ENCODE assay signal across 29 cellular contexts in genomic region chr2:60092781-60093180, GRCh38.
"Had no signal": no experiment of that assay in that cellular context is flagged by ENCODE, and none has a peak within 500 bp of the region (broad histone marks: within the 10 kb centered on the region; RNA-seq: fewer than 3 reads in every experiment).

No MANE protein-coding gene starts in this region.

- H3K36me3 ChIP-seq: esophagus squamous epithelium, heart right ventricle, lower lobe of right lung, neutrophil, sigmoid colon, tibial artery, upper lobe of left lung had no signal

- H3K27ac ChIP-seq: esophagus squamous epithelium, heart right ventricle, lower lobe of right lung, neutrophil, psoas muscle, sigmoid colon, testis, tibial artery, upper lobe of left lung had no signal

- H3K4me3 ChIP-seq: esophagus squamous epithelium, heart right ventricle, lower lobe of right lung, psoas muscle, sigmoid colon, testis, tibial artery, upper lobe of left lung had no signal

- H3K9me3 Mint-ChIP-seq: naive B cell; natural killer cell treated with Interleukin-12 subunit alpha and Interleukin-12 subunit beta and Interleukin-15 and Interleukin-18, amount 100 ng/mL, for 72 hours; neural crest cell; stimulated activated effector memory CD8-positive, alpha-beta T cell treated with anti-CD3 and anti-CD28 coated beads, Interleukin-12 subunit alpha, Interleukin-12 subunit beta, amount 100 ng/mL, for 72 hours had no signal

- H3K27me3 ChIP-seq: esophagus squamous epithelium, heart right ventricle, neutrophil, sigmoid colon, testis, tibial artery, upper lobe of left lung had no signal

- H3K9me3 ChIP-seq: esophagus squamous epithelium, heart right ventricle, lower lobe of right lung, neutrophil, psoas muscle, sigmoid colon, testis, tibial artery, upper lobe of left lung had no signal

- H3K27me3 Mint-ChIP-seq: effector memory CD8-positive, alpha-beta T cell; natural killer cell treated with Interleukin-12 subunit alpha and Interleukin-12 subunit beta and Interleukin-15 and Interleukin-18, amount 100 ng/mL, for 72 hours had no signal

- H3K27ac Mint-ChIP-seq: effector memory CD8-positive, alpha-beta T cell; immature natural killer cell; natural killer cell treated with Interleukin-12 subunit alpha and Interleukin-12 subunit beta and Interleukin-15 and Interleukin-18, amount 100 ng/mL, for 72 hours; stimulated activated effector memory CD8-positive, alpha-beta T cell treated with anti-CD3 and anti-CD28 coated beads, Interleukin-12 subunit alpha, Interleukin-12 subunit beta, amount 100 ng/mL, for 72 hours had no signal

- DNase-seq: cortex of kidney; effector memory CD8-positive, alpha-beta T cell; erythroblast; esophagus squamous epithelium; foreskin melanocyte; glutamatergic neuron; heart right ventricle; hypothalamus; immature natural killer cell; islet precursor cell; kidney glomerular epithelial cell; left colon; left ventricle myocardium superior; lower lobe of right lung; naive B cell; psoas muscle; right cardiac atrium; sigmoid colon; stimulated activated CD4-positive, alpha-beta T cell treated with anti-CD3 and anti-CD28 coated beads, Interleukin-2, amount 100 ng/mL, for 24 hours; stimulated activated CD4-positive, alpha-beta T cell treated with anti-CD3 and anti-CD28 coated beads, Interleukin-4, amount 100 ng/mL, for 24 hours; stimulated activated naive CD8-positive, alpha-beta T cell treated with anti-CD3 and anti-CD28 coated beads, Interleukin-15, Interleukin-2, amounts not matched to agents 100 U/mL and 50 U/mL, for 24 hours; substantia nigra; testis; tibial artery; upper lobe of left lung had no signal

- H3K36me3 Mint-ChIP-seq: immature natural killer cell; natural killer cell treated with Interleukin-12 subunit alpha and Interleukin-12 subunit beta and Interleukin-15 and Interleukin-18, amount 100 ng/mL, for 72 hours; stimulated activated effector memory CD8-positive, alpha-beta T cell treated with anti-CD3 and anti-CD28 coated beads, Interleukin-12 subunit alpha, Interleukin-12 subunit beta, amount 100 ng/mL, for 72 hours had no signal

- H3K4me1 Mint-ChIP-seq: immature natural killer cell; neural crest cell; stimulated activated effector memory CD8-positive, alpha-beta T cell treated with anti-CD3 and anti-CD28 coated beads, Interleukin-12 subunit alpha, Interleukin-12 subunit beta, amount 100 ng/mL, for 72 hours had no signal

- ATAC-seq: effector memory CD8-positive, alpha-beta T cell; heart right ventricle; left ventricle myocardium superior; lower lobe of right lung; psoas muscle; right cardiac atrium; stimulated activated effector memory CD8-positive, alpha-beta T cell treated with anti-CD3 and anti-CD28 coated beads, Interleukin-12 subunit alpha, Interleukin-12 subunit beta, amount 100 ng/mL, for 72 hours; stimulated activated naive CD8-positive, alpha-beta T cell treated with anti-CD3 and anti-CD28 coated beads, Interleukin-15, Interleukin-2, amounts not matched to agents 100 U/mL and 50 U/mL, for 24 hours had no signal

- H3K4me3 Mint-ChIP-seq: effector memory CD8-positive, alpha-beta T cell; immature natural killer cell; naive B cell; natural killer cell treated with Interleukin-12 subunit alpha and Interleukin-12 subunit beta and Interleukin-15 and Interleukin-18, amount 100 ng/mL, for 72 hours; neural crest cell; stimulated activated effector memory CD8-positive, alpha-beta T cell treated with anti-CD3 and anti-CD28 coated beads, Interleukin-12 subunit alpha, Interleukin-12 subunit beta, amount 100 ng/mL, for 72 hours had no signal
